In the genomic region with DNA sequence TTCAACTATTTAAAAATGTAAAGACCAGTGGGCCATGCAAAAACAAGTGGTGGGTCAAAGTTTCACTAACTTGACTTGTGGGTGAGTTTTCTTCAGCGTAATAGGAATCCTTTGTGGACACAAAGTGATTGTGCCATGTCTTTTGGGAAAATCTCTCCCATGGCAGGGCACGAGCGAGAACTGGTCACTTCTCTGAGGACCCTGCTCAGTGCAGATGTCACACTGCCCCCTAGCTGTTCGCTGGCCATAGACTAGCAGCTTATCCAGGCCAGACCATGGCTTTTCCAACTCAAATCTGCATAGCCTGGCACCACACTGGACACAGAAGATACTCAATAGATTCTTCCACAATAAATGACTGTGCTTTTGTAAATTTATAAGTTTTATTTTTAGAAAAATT, we compare ENCODE assay signal across 11 cellular contexts.
A peak's percentile ranks its signal among the peaks of the same experiment; 100 is the strongest.
DNase-seq lines count a peak whose midpoint lies in the region; ATAC-seq, FAIRE-seq and TF ChIP-seq lines count a peak whose summit lies in the region.
"Had no signal": no experiment of that assay in that cellular context is flagged by ENCODE, and none has a peak within 500 bp of the region (broad histone marks: within the 10 kb centered on the region; RNA-seq: fewer than 3 reads in every experiment).

No MANE protein-coding gene starts in this region.

- H2BK5ac ChIP-seq in H1 (ENCODE audit: low read depth, low read length): no peak overlapping the region

- peaks cover 14% of the 10 kb centered on the region for H3K27me3 Mint-ChIP-seq in activated CD8-positive, alpha-beta T cell treated with anti-CD3 and anti-CD28 coated beads, Interleukin-2, amount 10 ng/mL, durations not matched to agents 7 days and 5 days (ENCODE audit: low read depth)

- no peaks in the 10 kb centered on the region for H3K79me1 ChIP-seq in H1 (ENCODE audit: low read depth, low read length)

- no peak overlapping the region for H3K27ac Mint-ChIP-seq in activated CD8-positive, alpha-beta T cell treated with anti-CD3 and anti-CD28 coated beads, Interleukin-2, amount 10 ng/mL, durations not matched to agents 7 days and 5 days
- H3K27ac Mint-ChIP-seq: T-helper 17 cell had no signal

- no peak overlapping the region for H3K56ac ChIP-seq in H1 (replicated peaks; ENCODE audit: insufficient read length, low read depth, low read length)

- no peak for TF ChIP-seq EP300 in H1 (IDR thresholded peaks at IDR 0.05; ENCODE audit: borderline replicate concordance in 1 of 2, low read depth in 2 of 2, low read length in 2 of 2)

- POLR2A ChIA-PET in H1 (lab: Charles Lee; ENCODE audit: partially characterized antibody): no interaction called here
- POLR2A ChIA-PET in activated CD8-positive, alpha-beta T cell treated with anti-CD3 and anti-CD28 coated beads, Interleukin-2, amount 10 ng/mL, durations not matched to agents 7 days and 5 days (lab: Charles Lee): no interaction called here

- peaks cover 10% of the 10 kb centered on the region for H3K4me1 ChIP-seq in Loucy (ENCODE audit: insufficient read depth, low read length, poor library complexity, severe bottlenecking)
- H3K4me1 ChIP-seq in H1 (replicated peaks in 1 of 4; ENCODE audit: control insufficient read depth in 3 of 4, insufficient read depth in 4 of 4, low read length in 3 of 4): no peaks in the 10 kb centered on the region

- no peak overlapping the region for H4K5ac ChIP-seq in H1 (ENCODE audit: insufficient read length, low read depth, low read length)

- peak; percentile 72 for FAIRE-seq in H1 (lab: Jason Lieb, UNC)

- no peak overlapping the region for H2BK120ac ChIP-seq in H1 (replicated peaks; ENCODE audit: low read depth, low read length)

- H2AK5ac ChIP-seq in H1 (ENCODE audit: low read depth, low read length): no peak overlapping the region

- no peaks in the 10 kb centered on the region for H3F3A ChIP-seq in Loucy (ENCODE audit: low read depth)

- H3K4me3 ChIP-seq in Loucy (ENCODE audit: low read length, poor library complexity, severe bottlenecking): no peak overlapping the region
- H3K4me3 ChIP-seq in H1 (ENCODE audit: extremely low read depth in 1 of 4, insufficient read depth in 2 of 4, low read depth in 3 of 4, low read length in 4 of 4): no peak overlapping the region

- CTCF ChIA-PET in H1 (lab: Charles Lee; ENCODE audit: partially characterized antibody): interaction anchor here (0.6 to 9.6 kb wide), 13 partner anchors 9 to 223 kb away, joined by 3 to 101 read pairs (median 3); no protein-coding TSS in a partner anchor
- CTCF ChIA-PET in activated CD8-positive, alpha-beta T cell treated with anti-CD3 and anti-CD28 coated beads, Interleukin-2, amount 10 ng/mL, durations not matched to agents 7 days and 5 days (lab: Charles Lee): no interaction called here

- TF ChIP-seq CTCF in Loucy (conservative IDR thresholded peaks at IDR 0.05; ENCODE audit: low read length) (peak; percentile 59), H1 (IDR thresholded peaks at IDR 0.05; ENCODE audit: control extremely low read depth in 1 of 3, insufficient read depth in 1 of 3, low read depth in 1 of 3, low read length in 3 of 3) (peak; percentile 82 to 92 (median 92))

- no peak overlapping the region for H2BK15ac ChIP-seq in H1 (ENCODE audit: low read length)

- H3K4ac ChIP-seq in H1 (replicated peaks; ENCODE audit: insufficient read length, low read depth, low read length): no peak overlapping the region

- H4K91ac ChIP-seq in H1 (replicated peaks; ENCODE audit: insufficient read length, low read length): no peak overlapping the region

- H3K9me3 ChIP-seq in Loucy (ENCODE audit: insufficient read depth, low read depth, low read length) (no peaks in the 10 kb centered on the region), H1 (ENCODE audit: insufficient read depth in 2 of 2, low read depth in 1 of 2, low read length in 1 of 2) (no peaks in the 10 kb centered on the region)

- no peak overlapping the region for H3K27ac ChIP-seq in H1 (ENCODE audit: low read depth, low read length)

- H3K79me2 ChIP-seq in Loucy (ENCODE audit: insufficient read depth, low read length) (no peaks in the 10 kb centered on the region), H1 (ENCODE audit: control insufficient read depth in 1 of 2, insufficient read depth in 2 of 2, low read length in 2 of 2) (no peaks in the 10 kb centered on the region)

- H3K36me3 ChIP-seq in Loucy (ENCODE audit: insufficient read depth, low read length) (no peaks in the 10 kb centered on the region), H1 (ENCODE audit: control insufficient read depth in 2 of 4, insufficient read depth in 4 of 4, low read length in 3 of 4) (no peaks in the 10 kb centered on the region)

- no peaks in the 10 kb centered on the region for H4K20me1 ChIP-seq in Loucy (ENCODE audit: insufficient read depth, low read length, poor library complexity, severe bottlenecking)
- peaks cover 0 to 2% of the 10 kb centered on the region in 2 experiments for H4K20me1 ChIP-seq in H1 (replicated peaks in 1 of 2; ENCODE audit: control insufficient read depth in 1 of 2, insufficient read depth in 2 of 2, low read length in 2 of 2)

- H4K8ac ChIP-seq in H1 (ENCODE audit: extremely low read depth, insufficient read depth, low read length): no peak overlapping the region

- ATAC-seq in activated CD8-positive, alpha-beta T cell treated with anti-CD3 and anti-CD28 coated beads, Interleukin-2, amount 10 ng/mL, durations not matched to agents 7 days and 5 days: no peak
- ATAC-seq: T-helper 17 cell had no signal

- TF ChIP-seq POLR2A in H1 (IDR thresholded peaks at IDR 0.05; ENCODE audit: control extremely low read depth in 1 of 2, low read depth in 2 of 2, low read length in 2 of 2): no peak

- H3K9ac ChIP-seq in Loucy (ENCODE audit: low read depth, low read length, poor library complexity, severe bottlenecking) (no peak overlapping the region), H1 (replicated peaks in 1 of 4; ENCODE audit: extremely low read depth in 1 of 4, low read depth in 3 of 4, low read length in 3 of 4) (no peak overlapping the region)

- H3K9me2 ChIP-seq in Loucy (replicated peaks; ENCODE audit: low read depth, low read length): no peaks in the 10 kb centered on the region

- no peaks in the 10 kb centered on the region for H3K4me1 Mint-ChIP-seq in activated CD8-positive, alpha-beta T cell treated with anti-CD3 and anti-CD28 coated beads, Interleukin-2, amount 10 ng/mL, durations not matched to agents 7 days and 5 days (ENCODE audit: low read depth)

- no peaks in the 10 kb centered on the region for H3K23me2 ChIP-seq in H1 (ENCODE audit: low read depth, low read length)

- H3K4me2 ChIP-seq in Loucy (ENCODE audit: low read depth, low read length, poor library complexity, severe bottlenecking) (no peak overlapping the region), H1 (ENCODE audit: insufficient read depth in 1 of 2, low read depth in 2 of 2, low read length in 2 of 2) (no peak overlapping the region)

- no peaks in the 10 kb centered on the region for H3K9me3 Mint-ChIP-seq in activated CD8-positive, alpha-beta T cell treated with anti-CD3 and anti-CD28 coated beads, Interleukin-2, amount 10 ng/mL, durations not matched to agents 7 days and 5 days (ENCODE audit: insufficient read depth)

- H2BK20ac ChIP-seq in H1 (ENCODE audit: low read length): no peak overlapping the region

- TF ChIP-seq RAD21 in H1 (IDR thresholded peaks at IDR 0.05 in 1 of 2, conservative IDR thresholded peaks at IDR 0.05 in 1 of 2; ENCODE audit: low read depth in 2 of 2, low read length in 2 of 2): peak; percentile 84 to 88

- H2AFZ ChIP-seq in Loucy (ENCODE audit: low read length) (no peak overlapping the region), H1 (ENCODE audit: low read length) (no peak overlapping the region)

- no peaks in the 10 kb centered on the region for H3K27me3 ChIP-seq in Loucy (ENCODE audit: insufficient read depth, low read length, poor library complexity, severe bottlenecking)
- H3K27me3 ChIP-seq in H1 (replicated peaks in 1 of 4; ENCODE audit: control insufficient read depth in 3 of 4, extremely low read depth in 1 of 4, insufficient read depth in 3 of 4, low read length in 3 of 4): no peaks in the 10 kb centered on the region

- H3K36me3 Mint-ChIP-seq in activated CD8-positive, alpha-beta T cell treated with anti-CD3 and anti-CD28 coated beads, Interleukin-2, amount 10 ng/mL, durations not matched to agents 7 days and 5 days (ENCODE audit: low read depth): no peaks in the 10 kb centered on the region

- 56% methylated on average over 4 of the region's 4 CpGs; no CpG with 5 or more reads in 1 of the 2 experiments for WGBS in H1 (ENCODE audit: extremely low coverage in 1 of 2, insufficient coverage in 1 of 2, insufficient read length in 1 of 2, insufficient replicate concordance in 2 of 2, low coverage in 1 of 2, low lambda C conversion rate in 2 of 2, missing lambda C conversion rate in 1 of 2), 2 experiments

- H3K23ac ChIP-seq in H1 (ENCODE audit: insufficient read length): no peak overlapping the region

- no peak overlapping the region for H3K18ac ChIP-seq in H1 (ENCODE audit: extremely low read depth, low read length)

- peak; percentile 35 for DNase-seq in NCI-H748 (lab: John Stamatoyannopoulos, UW; ENCODE audit: unreplicated experiment)
- DNase-seq in NCI-H748 treated with DMSO at 0.1 percent for 48 hours (lab: John Stamatoyannopoulos, UW): no peak
- peak; percentile 25 to 73 for DNase-seq in H1 (ENCODE audit: low read depth in 1 of 2, low spot score in 2 of 2)
- DNase-seq in renal cortical epithelial cell (ENCODE audit: low read depth): peak; percentile 12
- no peak for DNase-seq in NCI-H2227 treated with DMSO at 0.1 percent for 48 hours (lab: John Stamatoyannopoulos, UW)
- no peak for DNase-seq in activated CD8-positive, alpha-beta T cell treated with anti-CD3 and anti-CD28 coated beads, Interleukin-2, amount 10 ng/mL, durations not matched to agents 7 days and 5 days
- DNase-seq in NCI-H1436 (lab: John Stamatoyannopoulos, UW): no peak
- DNase-seq: effector CD8-positive, alpha-beta T cell; hypothalamus; T-helper 17 cell had no signal

- H3K14ac ChIP-seq in H1 (ENCODE audit: insufficient read length): no peak overlapping the region

- no peak overlapping the region for H2BK12ac ChIP-seq in H1 (ENCODE audit: low read depth, low read length)

- no peak overlapping the region for H3K4me3 Mint-ChIP-seq in activated CD8-positive, alpha-beta T cell treated with anti-CD3 and anti-CD28 coated beads, Interleukin-2, amount 10 ng/mL, durations not matched to agents 7 days and 5 days
- H3K4me3 Mint-ChIP-seq: T-helper 17 cell had no signal

TF ChIP-seq in H1, 55 proteins besides CTCF, POLR2A, EP300 and RAD21:
- TF ChIP-seq, protein P1, sequence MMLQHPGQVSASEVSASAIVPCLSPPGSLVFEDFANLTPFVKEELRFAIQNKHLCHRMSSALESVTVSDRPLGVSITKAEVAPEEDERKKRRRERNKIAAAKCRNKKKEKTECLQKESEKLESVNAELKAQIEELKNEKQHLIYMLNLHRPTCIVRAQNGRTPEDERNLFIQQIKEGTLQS (IDR thresholded peaks at IDR 0.05; ENCODE audit: insufficient read depth, low read depth, low read length): no peak
- no peak for TF ChIP-seq PHF8 (conservative IDR thresholded peaks at IDR 0.05; ENCODE audit: low read depth, low read length)
- no peak for TF ChIP-seq RFX5 (IDR thresholded peaks at IDR 0.05; ENCODE audit: borderline replicate concordance, low read depth, low read length)

Comparison
In these comparisons a context has a peak if more than half of its experiments do, and no peak if none do; other contexts are left out.
1. DNase-seq: peak in NCI-H748 (single experiment), H1 (2 of 2) and renal cortical epithelial cell (single experiment); none in NCI-H748 treated with DMSO at 0.1 percent for 48 hours (single experiment), NCI-H2227 treated with DMSO at 0.1 percent for 48 hours (single experiment), activated CD8-positive, alpha-beta T cell treated with anti-CD3 and anti-CD28 coated beads, Interleukin-2, amount 10 ng/mL, durations not matched to agents 7 days and 5 days (single experiment) and NCI-H1436 (single experiment).